Comparison of ENCODE assay signal across 8 cellular contexts in genomic region chr3:190513409-190514162, GRCh38. TPM values are rescaled to one million over a fixed set of nuclear protein-coding genes. Genes with fewer than 3 reads are reported as not detected.
DNase-seq lines count a peak whose midpoint lies in the region; ATAC-seq and TF ChIP-seq lines count a peak whose summit lies in the region.

TSS of gene IL1RAP (plus strand) at chr3:190514085. CDS start at chr3:190564290, 50,205 bp downstream.

- H3K36me3 ChIP-seq in CD8-positive, alpha-beta memory T cell (ENCODE audit: insufficient read depth, low read length): no peaks in the 10 kb centered on the region
- H3K36me3 ChIP-seq in NT2/D1 (ENCODE audit: insufficient read depth, insufficient read length, low read length) (no peaks in the 10 kb centered on the region), endodermal cell (ENCODE audit: control insufficient read depth, insufficient read depth, low read length) (no peaks in the 10 kb centered on the region)

- TF ChIP-seq CTCF in endodermal cell (conservative IDR thresholded peaks at IDR 0.05) (peak; percentile 92), mesothelial cell of epicardium (IDR thresholded peaks at IDR 0.05; ENCODE audit: unreplicated experiment) (peak; percentile 67)

- H3K9me3 Mint-ChIP-seq in CD8-positive, alpha-beta memory T cell: no peaks in the 10 kb centered on the region
- H3K9me3 Mint-ChIP-seq in endodermal cell (peaks cover 2% of the 10 kb centered on the region), mesothelial cell of epicardium (no peaks in the 10 kb centered on the region)

- peaks cover 0 to 7% (median 4%) of the 10 kb centered on the region in 3 donors for H3K36me3 Mint-ChIP-seq in CD8-positive, alpha-beta memory T cell
- no peaks in the 10 kb centered on the region for H3K36me3 Mint-ChIP-seq in endodermal cell (ENCODE audit: low read depth)
- H3K36me3 Mint-ChIP-seq in mesothelial cell of epicardium: no peaks in the 10 kb centered on the region

- H3K27me3 Mint-ChIP-seq in CD8-positive, alpha-beta memory T cell: peaks cover 0 to 2% of the 10 kb centered on the region in 2 donors
- H3K27me3 Mint-ChIP-seq in endodermal cell (ENCODE audit: insufficient read depth) (peaks cover 44% of the 10 kb centered on the region), mesothelial cell of epicardium (ENCODE audit: low read depth) (peaks cover 9% of the 10 kb centered on the region)

- peak; percentile 79 to 91 (median 88) for DNase-seq in CD8-positive, alpha-beta memory T cell
- DNase-seq in HK-2 (ENCODE audit: unreplicated experiment): peak; percentile 94
- peak; percentile 77 for DNase-seq in NT2/D1 (ENCODE audit: low read depth, low spot score)
- peak; percentile 48 for DNase-seq in activated CD8-positive, alpha-beta memory T cell treated with anti-CD3 and anti-CD28 coated beads, Interleukin-2, amount 50 U/mL, for 1 hour (ENCODE audit: extremely low read depth)
- DNase-seq in endodermal cell: peak; percentile 94
- peak; percentile 77 to 88 for DNase-seq in mesothelial cell of epicardium (ENCODE audit: low spot score in 2 of 2, unreplicated experiment in 2 of 2)
- DNase-seq in stimulated activated CD8-positive, alpha-beta memory T cell treated with anti-CD3 and anti-CD28 coated beads, Interleukin-15, amount 100 ng/mL, for 4 hours (ENCODE audit: low read depth in 2 of 2): peak; percentile 72

- H3K27ac ChIP-seq in CD8-positive, alpha-beta memory T cell (ENCODE audit: low read depth, low read length): peak within 1 kb of the TSS; percentile 55
- no peak within 1 kb of the TSS for H3K27ac ChIP-seq in endodermal cell (ENCODE audit: low read depth, low read length)

- H3K4me3 ChIP-seq in CD8-positive, alpha-beta memory T cell (ENCODE audit: low read length): peak within 1 kb of the TSS; percentile 78
- peak within 1 kb of the TSS; percentile 71 for H3K4me3 ChIP-seq in NT2/D1 (ENCODE audit: insufficient read length, low read depth)
- peak within 1 kb of the TSS; percentile 90 for H3K4me3 ChIP-seq in endodermal cell (ENCODE audit: low read length)

- H3K9me3 ChIP-seq in CD8-positive, alpha-beta memory T cell (ENCODE audit: low read length): no peaks in the 10 kb centered on the region
- no peaks in the 10 kb centered on the region for H3K9me3 ChIP-seq in NT2/D1 (ENCODE audit: insufficient read depth, low read length)
- no peaks in the 10 kb centered on the region for H3K9me3 ChIP-seq in endodermal cell (ENCODE audit: control insufficient read depth, low read length)

- peak within 1 kb of the TSS; percentile 46 to 98 (median 94) for H3K27ac Mint-ChIP-seq in CD8-positive, alpha-beta memory T cell
- peak within 1 kb of the TSS; percentile 27 for H3K27ac Mint-ChIP-seq in endodermal cell
- peak within 1 kb of the TSS; percentile 45 for H3K27ac Mint-ChIP-seq in mesothelial cell of epicardium

- 2 to 6% methylated on average over 10 to 64 of the region's 64 CpGs for WGBS in endodermal cell (ENCODE audit: insufficient coverage in 1 of 2, insufficient read length in 1 of 2), 2 experiments

- CTCF ChIA-PET in CD8-positive, alpha-beta memory T cell (lab: Charles Lee): interaction anchor here (0.7 to 2.9 kb wide), 3 partner anchors 9 to 26 kb away, joined by 3 to 11 read pairs (median 5); no protein-coding TSS in a partner anchor

- H3K9ac ChIP-seq in NT2/D1 (ENCODE audit: insufficient read length, low read depth) (peak within 1 kb of the TSS; percentile 69), endodermal cell (ENCODE audit: extremely low read depth, low read length, poor library complexity, severe bottlenecking) (peak within 1 kb of the TSS; percentile 36)

- POLR2A ChIA-PET in CD8-positive, alpha-beta memory T cell (lab: Charles Lee): no interaction called here

- peaks cover 28 to 38% (median 36%) of the 10 kb centered on the region in 3 donors for H3K4me1 Mint-ChIP-seq in CD8-positive, alpha-beta memory T cell
- peaks cover 10% of the 10 kb centered on the region for H3K4me1 Mint-ChIP-seq in endodermal cell
- H3K4me1 Mint-ChIP-seq in mesothelial cell of epicardium: peaks cover 7% of the 10 kb centered on the region

- peak; percentile 98 for ATAC-seq in GM19455 (IDR thresholded peaks at IDR 0.05; ENCODE audit: unreplicated experiment)

- H3K4me3 Mint-ChIP-seq in CD8-positive, alpha-beta memory T cell: peak within 1 kb of the TSS; percentile 82 to 97 (median 89)
- peak within 1 kb of the TSS; percentile 75 for H3K4me3 Mint-ChIP-seq in endodermal cell
- H3K4me3 Mint-ChIP-seq in mesothelial cell of epicardium: peak within 1 kb of the TSS; percentile 82

- H3K27me3 ChIP-seq in CD8-positive, alpha-beta memory T cell (ENCODE audit: insufficient read depth, low read length, poor library complexity, severe bottlenecking): no peaks in the 10 kb centered on the region
- H3K27me3 ChIP-seq in NT2/D1 (ENCODE audit: insufficient read depth, insufficient read length) (peaks cover 71% of the 10 kb centered on the region), endodermal cell (ENCODE audit: control insufficient read depth, insufficient read depth, low read length, poor library complexity, severe bottlenecking) (peaks cover 68% of the 10 kb centered on the region)

- peaks cover 18% of the 10 kb centered on the region for H3K4me1 ChIP-seq in CD8-positive, alpha-beta memory T cell (ENCODE audit: insufficient read depth, low read length)
- H3K4me1 ChIP-seq in NT2/D1 (ENCODE audit: insufficient read depth, insufficient read length) (no peaks in the 10 kb centered on the region), endodermal cell (ENCODE audit: control insufficient read depth, insufficient read depth, low read length) (no peaks in the 10 kb centered on the region)

RNA-seq across cellular contexts. Expression of gene IL1RAP, which starts in this region (rescaled TPM):
- total RNA-seq in CD8-positive, alpha-beta memory T cell: 10 to 100 TPM in 1 of 2 experiments, 1 to 10 TPM in 1; 6.7 to 11.5 TPM
- 5.2 TPM for polyA plus RNA-seq in CD8-positive, alpha-beta memory T cell
- 1 to 10 TPM; 2.6 to 6.0 TPM for total RNA-seq in endodermal cell
- 2.1 TPM for polyA plus RNA-seq in endodermal cell (2013, experiment 1 of 2)
- 2.9 TPM for polyA plus RNA-seq in endodermal cell (2013, experiment 2 of 2)
- total RNA-seq in mesothelial cell of epicardium: 13.9 to 15.5 TPM (median 15.0 TPM) in 3 replicates

Comparison
In these comparisons a context has a peak if more than half of its experiments do, and no peak if none do; other contexts are left out.
1. H3K27ac Mint-ChIP-seq: peak in every context shown above with its lines; median percentile 94 in CD8-positive, alpha-beta memory T cell; 45 in mesothelial cell of epicardium; 27 in endodermal cell.